Comparison of ENCODE assay signal across 11 cellular contexts in the genomic region with DNA sequence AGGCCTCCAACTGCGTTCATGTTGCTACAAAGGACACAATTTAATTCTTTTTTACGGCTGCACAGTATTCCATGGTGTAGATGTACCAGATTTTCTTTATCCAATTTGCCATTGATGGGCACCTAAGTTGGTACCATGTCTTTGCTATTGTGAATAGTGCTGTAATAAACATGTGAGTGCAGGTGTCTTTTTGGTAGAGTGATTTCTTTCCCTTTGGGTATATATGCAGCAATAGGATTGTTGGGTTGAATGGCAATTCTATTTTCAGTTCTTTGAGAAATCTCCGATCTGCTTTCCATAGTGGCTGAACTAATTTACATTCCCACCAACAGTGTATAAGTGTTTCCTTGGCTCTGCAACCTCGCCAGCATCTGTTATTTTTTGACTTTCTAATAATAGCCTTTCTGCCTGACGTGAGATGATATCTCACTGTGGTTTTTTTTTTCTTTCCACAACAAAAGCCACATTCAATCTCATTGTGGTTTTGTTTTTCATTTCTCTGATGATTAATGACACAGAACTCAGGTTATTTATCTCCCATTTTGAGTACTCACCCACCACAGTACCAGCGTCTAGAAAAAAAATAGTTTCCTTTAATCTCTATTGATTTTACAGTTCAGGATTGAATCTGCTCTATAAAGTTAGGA. TPM values are rescaled to one million over a fixed set of nuclear protein-coding genes. Genes with fewer than 3 reads are reported as not detected.
DNase-seq lines count a peak whose midpoint lies in the region; ATAC-seq and TF ChIP-seq lines count a peak whose summit lies in the region.
"Had no signal": no experiment of that assay in that cellular context is flagged by ENCODE, and none has a peak within 500 bp of the region (broad histone marks: within the 10 kb centered on the region; RNA-seq: fewer than 3 reads in every experiment).

No MANE protein-coding gene starts in this region.

- peaks cover 10% of the 10 kb centered on the region for H3K4me1 Mint-ChIP-seq in CD4-positive, alpha-beta T cell (ENCODE audit: low read depth)
- peaks cover 12% of the 10 kb centered on the region for H3K4me1 Mint-ChIP-seq in activated CD4-positive, alpha-beta memory T cell treated with anti-CD3 and anti-CD28 coated beads for 36 hours (ENCODE audit: low read depth)
- no peaks in the 10 kb centered on the region for H3K4me1 Mint-ChIP-seq in osteocyte (ENCODE audit: unreplicated experiment)

- peaks cover 4% of the 10 kb centered on the region for H3K9me3 Mint-ChIP-seq in CD4-positive, alpha-beta T cell
- H3K9me3 Mint-ChIP-seq in activated CD4-positive, alpha-beta memory T cell treated with anti-CD3 and anti-CD28 coated beads for 36 hours, result peaks cover 24% of the 10 kb centered on the region
- peaks cover 3% of the 10 kb centered on the region for H3K9me3 Mint-ChIP-seq in osteocyte (ENCODE audit: unreplicated experiment)

- ATAC-seq in CD4-positive, alpha-beta T cell (ENCODE audit: poor library complexity), result peak; percentile 46
- ATAC-seq in GM19324 (IDR thresholded peaks at IDR 0.05; ENCODE audit: low FRiP score, unreplicated experiment), result peak; percentile 67
- peak; percentile 71 for ATAC-seq in HG03060 (IDR thresholded peaks at IDR 0.05; ENCODE audit: low read depth, unreplicated experiment)
- ATAC-seq: upper lobe of right lung had no signal

- POLR2A ChIA-PET in CD4-positive, alpha-beta T cell (lab: Charles Lee), result interaction anchor here (2.5 kb wide), 1 partner anchor 19 kb away, joined by 13 read pairs; no protein-coding TSS in a partner anchor
- POLR2A ChIA-PET in activated CD4-positive, alpha-beta memory T cell treated with anti-CD3 and anti-CD28 coated beads for 36 hours (lab: Charles Lee), result interaction anchor here (1.0 to 1.4 kb wide), 3 partner anchors 12 to 22 kb away, joined by 3 to 5 read pairs (median 3); a partner anchor contains a TSS

- peaks cover 4% of the 10 kb centered on the region for H3K36me3 Mint-ChIP-seq in CD4-positive, alpha-beta T cell (ENCODE audit: low read depth)
- peaks cover 26% of the 10 kb centered on the region for H3K36me3 Mint-ChIP-seq in activated CD4-positive, alpha-beta memory T cell treated with anti-CD3 and anti-CD28 coated beads for 36 hours
- no peaks in the 10 kb centered on the region for H3K36me3 Mint-ChIP-seq in osteocyte (ENCODE audit: unreplicated experiment)

- no peak for DNase-seq in CD4-positive, alpha-beta T cell
- no peak for DNase-seq in activated CD4-positive, alpha-beta memory T cell treated with anti-CD3 and anti-CD28 coated beads for 36 hours
- DNase-seq in activated effector memory CD4-positive, alpha-beta T cell treated with Interleukin-2 at 50 U/mL for 16 hours, result no peak
- DNase-seq in NCI-H1417 treated with DMSO at 0.1 percent for 48 hours (lab: John Stamatoyannopoulos, UW), result no peak
- DNase-seq in NCI-H2227 treated with DMSO at 0.1 percent for 48 hours (lab: John Stamatoyannopoulos, UW), result no peak
- DNase-seq in osteocyte (ENCODE audit: extremely low spot score, unreplicated experiment), result no peak
- DNase-seq: NCI-H1436, upper lobe of right lung had no signal

- no peaks in the 10 kb centered on the region for H3K27me3 Mint-ChIP-seq in CD4-positive, alpha-beta T cell
- H3K27me3 Mint-ChIP-seq in activated CD4-positive, alpha-beta memory T cell treated with anti-CD3 and anti-CD28 coated beads for 36 hours, result peaks cover 15% of the 10 kb centered on the region
- H3K27me3 Mint-ChIP-seq in osteocyte (ENCODE audit: unreplicated experiment), result peaks cover 3% of the 10 kb centered on the region
- H3K27me3 Mint-ChIP-seq: progenitor cell of endocrine pancreas had no signal

- intact Hi-C loops in CD4-positive, alpha-beta T cell (cut with DNase I, micrococcal nuclease), result loop anchor here in 1 of 2 experiments (5.0 kb wide), 1 partner anchor 79 kb away; no protein-coding TSS in a partner anchor
- intact Hi-C loops in activated CD4-positive, alpha-beta memory T cell treated with anti-CD3 and anti-CD28 coated beads for 36 hours (cut with micrococcal nuclease), result loop anchor here (1.0 to 5.0 kb wide), 4 partner anchors 34 to 199 kb away; no protein-coding TSS in a partner anchor

- CTCF ChIA-PET in CD4-positive, alpha-beta T cell (lab: Charles Lee), result interaction anchor here (1.4 kb wide), 1 partner anchor 24 kb away, joined by 3 read pairs; no protein-coding TSS in a partner anchor
- CTCF ChIA-PET in activated CD4-positive, alpha-beta memory T cell treated with anti-CD3 and anti-CD28 coated beads for 36 hours (lab: Charles Lee), result interaction anchor here (1.0 to 1.4 kb wide), 2 partner anchors 12 to 47 kb away, joined by 3 read pairs; no protein-coding TSS in a partner anchor

- H3K9me3 ChIP-seq in CD4-positive, alpha-beta T cell (ENCODE audit: control insufficient read depth, low read length), result peaks cover 12% of the 10 kb centered on the region
- H3K9me3 ChIP-seq: upper lobe of right lung had no signal

- H3K27ac ChIP-seq in CD4-positive, alpha-beta T cell (ENCODE audit: low read depth, low read length), result no peak overlapping the region
- H3K27ac ChIP-seq: upper lobe of right lung had no signal

- no peak for TF ChIP-seq CTCF in CD4-positive, alpha-beta T cell (IDR thresholded peaks at IDR 0.05)
- no peak for TF ChIP-seq CTCF in osteocyte (IDR thresholded peaks at IDR 0.05)

- H3K27ac Mint-ChIP-seq in CD4-positive, alpha-beta T cell, result peak overlapping the region; percentile 43
- peak overlapping the region; percentile 56 for H3K27ac Mint-ChIP-seq in activated CD4-positive, alpha-beta memory T cell treated with anti-CD3 and anti-CD28 coated beads for 36 hours
- no peak overlapping the region for H3K27ac Mint-ChIP-seq in osteocyte (ENCODE audit: unreplicated experiment)
- H3K27ac Mint-ChIP-seq: progenitor cell of endocrine pancreas had no signal

- H3K4me3 Mint-ChIP-seq in CD4-positive, alpha-beta T cell, result no peak overlapping the region
- H3K4me3 Mint-ChIP-seq in activated CD4-positive, alpha-beta memory T cell treated with anti-CD3 and anti-CD28 coated beads for 36 hours, result peak overlapping the region; percentile 2
- no peak overlapping the region for H3K4me3 Mint-ChIP-seq in osteocyte (ENCODE audit: unreplicated experiment)

- H3K27me3 ChIP-seq in CD4-positive, alpha-beta T cell (ENCODE audit: control insufficient read depth, insufficient read depth, low read length), result no peaks in the 10 kb centered on the region
- H3K27me3 ChIP-seq: upper lobe of right lung had no signal

RNA-seq across cellular contexts. Expression of a gene that starts 21.9 kb away (rescaled TPM):
- total RNA-seq in CD4-positive, alpha-beta T cell, result 100 to 1,000 TPM; 273 to 284 TPM
- total RNA-seq in activated CD4-positive, alpha-beta memory T cell treated with anti-CD3 and anti-CD28 coated beads for 36 hours, result 10 to 100 TPM; 17.9 to 19.0 TPM
- total RNA-seq in osteocyte, result 57.7 and 90.8 TPM in 2 replicates
